In the genomic region with DNA sequence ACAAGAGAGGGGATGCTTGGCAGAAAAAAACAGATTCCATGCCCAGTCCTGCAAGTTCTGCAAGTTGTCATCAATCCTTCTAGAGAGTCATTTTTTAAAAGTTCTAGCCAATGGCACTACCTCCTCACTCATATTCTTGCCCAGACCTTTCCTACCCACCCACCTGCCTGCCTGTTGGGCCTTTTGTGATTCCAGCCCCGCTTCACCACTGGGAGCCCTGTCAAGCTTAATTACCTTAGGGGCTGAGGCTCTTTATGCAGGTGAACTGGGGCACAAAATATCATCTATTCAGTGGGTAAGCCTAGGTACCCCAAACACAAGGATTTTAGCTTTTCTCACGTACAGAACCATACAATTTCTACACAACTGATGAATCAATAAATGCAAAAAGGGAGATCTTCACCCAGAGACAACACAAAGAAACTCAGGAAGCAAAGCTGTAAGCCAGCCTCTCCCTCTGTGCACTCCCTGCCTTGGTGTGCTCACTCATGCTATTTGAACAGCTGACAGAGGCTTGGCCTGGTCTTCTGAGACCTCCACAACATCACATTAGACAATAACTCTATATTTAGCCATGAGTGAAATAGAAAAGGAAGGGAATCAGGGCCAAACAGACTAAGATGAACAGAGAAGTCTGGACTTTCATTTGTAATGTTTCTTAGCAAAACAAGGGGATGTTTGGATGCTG, we compare ENCODE assay signal across 14 cellular contexts.
"Had no signal": no experiment of that assay in that cellular context is flagged by ENCODE, and none has a peak within 500 bp of the region (broad histone marks: within the 10 kb centered on the region; RNA-seq: fewer than 3 reads in every experiment).

No MANE protein-coding gene starts in this region.

- H3K27me3 Mint-ChIP-seq: activated B cell treated with CpG ODN at 0.5 μM for 24 hours; activated CD4-positive, alpha-beta T cell treated with anti-CD3 and anti-CD28 coated beads, Interleukin-2, amount 10 ng/mL, durations not matched to agents 24 days and 14 days; memory B cell had no signal

- H3K27ac Mint-ChIP-seq: activated B cell treated with CpG ODN at 0.5 μM for 24 hours; activated CD4-positive, alpha-beta T cell treated with anti-CD3 and anti-CD28 coated beads, Interleukin-2, amount 10 ng/mL, durations not matched to agents 24 days and 14 days; memory B cell; nephron had no signal

- H3K4me3 ChIP-seq: coronary artery, heart right ventricle, ovary, stomach had no signal

- H3K36me3 ChIP-seq: heart right ventricle, ovary, stomach had no signal

- H3K4me1 ChIP-seq: stomach had no signal

- H3K9me3 Mint-ChIP-seq: activated CD4-positive, alpha-beta T cell treated with anti-CD3 and anti-CD28 coated beads, Interleukin-2, amount 10 ng/mL, durations not matched to agents 24 days and 14 days; memory B cell; nephron had no signal

- H3K36me3 Mint-ChIP-seq: memory B cell had no signal

- H3K9me3 ChIP-seq: heart right ventricle, ovary, stomach had no signal

- DNase-seq: activated B cell treated with CpG ODN at 0.5 μM for 24 hours; activated CD4-positive, alpha-beta T cell treated with anti-CD3 and anti-CD28 coated beads, Interleukin-2, amount 10 ng/mL, durations not matched to agents 24 days and 14 days; activated naive CD4-positive, alpha-beta T cell treated with Interleukin-2 at 50 U/mL for 16 hours; central memory CD4-positive, alpha-beta T cell; effector CD4-positive, alpha-beta T cell; heart right ventricle; islet precursor cell; ovary; stimulated activated CD4-positive, alpha-beta T cell treated with anti-CD3 and anti-CD28 coated beads, Interleukin-4, amount 100 ng/mL, for 4 hours; stomach had no signal

- H3K4me1 Mint-ChIP-seq: activated B cell treated with CpG ODN at 0.5 μM for 24 hours; activated CD4-positive, alpha-beta T cell treated with anti-CD3 and anti-CD28 coated beads, Interleukin-2, amount 10 ng/mL, durations not matched to agents 24 days and 14 days; memory B cell; nephron had no signal

- H3K4me3 Mint-ChIP-seq: activated B cell treated with CpG ODN at 0.5 μM for 24 hours; activated CD4-positive, alpha-beta T cell treated with anti-CD3 and anti-CD28 coated beads, Interleukin-2, amount 10 ng/mL, durations not matched to agents 24 days and 14 days; memory B cell; nephron had no signal

- H3K27ac ChIP-seq: coronary artery, heart right ventricle, ovary had no signal

- ATAC-seq: left lobe of liver had no signal

- H3K27me3 ChIP-seq: heart right ventricle, ovary, stomach had no signal
